ENCODE assay signal across 18 cellular contexts in genomic region chr12:47491516-47491915, GRCh38.
A peak's percentile ranks its signal among the peaks of the same experiment; 100 is the strongest.
DNase-seq lines count a peak whose midpoint lies in the region; ATAC-seq and TF ChIP-seq lines count a peak whose summit lies in the region.
"Had no signal": no experiment of that assay in that cellular context is flagged by ENCODE, and none has a peak within 500 bp of the region (broad histone marks: within the 10 kb centered on the region; RNA-seq: fewer than 3 reads in every experiment).

No MANE protein-coding gene starts in this region.

- no peak for TF ChIP-seq CTCF in left lung (IDR thresholded peaks at IDR 0.05)

- H3K27ac ChIP-seq in left lung, result no peak overlapping the region
- H3K27ac ChIP-seq: C4-2B had no signal

- no peaks in the 10 kb centered on the region for H3K36me3 ChIP-seq in left lung

- no peak overlapping the region for H3K4me3 ChIP-seq in left lung
- H3K4me3 ChIP-seq: GM12878, GM23338 had no signal

- ATAC-seq in left lung (peak; percentile 46), HG02938 (IDR thresholded peaks at IDR 0.05; ENCODE audit: unreplicated experiment) (no peak), GM21786 (IDR thresholded peaks at IDR 0.05; ENCODE audit: unreplicated experiment) (no peak)
- ATAC-seq: GM12878, GM23338, HepG2 had no signal

- intact Hi-C loops in left lung (cut with DNase I), result no loop called here

- H3K4me1 ChIP-seq in left lung, result no peaks in the 10 kb centered on the region
- H3K4me1 ChIP-seq: Caco-2 had no signal

- DNase-seq in AG08395 (ENCODE audit: low spot score) (peak; percentile 5), EH (ENCODE audit: low read depth) (peak; percentile 22), amniotic epithelial cell (ENCODE audit: low read depth) (peak; percentile 11), left lung (no peak)
- DNase-seq in activated CD4-positive, CD25-positive, alpha-beta regulatory T cell treated with anti-CD3 and anti-CD28 coated beads, Interleukin-2, amount 50 U/mL, for 72 hours, result no peak
- DNase-seq: 8988T; AML-193; Caco-2; CD4-positive, alpha-beta T cell; GDM1; HCEC 1CT; KBM-7 had no signal

- peaks cover 0 to 10% of the 10 kb centered on the region in 2 donors for H3K9me3 ChIP-seq in left lung

- no peaks in the 10 kb centered on the region for H3K27me3 ChIP-seq in left lung

Comparison
In these comparisons a context has a peak if more than half of its experiments do, and no peak if none do; other contexts are left out.
1. DNase-seq: peak in AG08395 (single experiment), EH (single experiment) and amniotic epithelial cell (single experiment); none in left lung (0 of 2) and activated CD4-positive, CD25-positive, alpha-beta regulatory T cell treated with anti-CD3 and anti-CD28 coated beads, Interleukin-2, amount 50 U/mL, for 72 hours (single experiment).